Comparison of ENCODE assay signal across 15 cellular contexts in genomic region chr10:61609609-61610166, GRCh38. TPM values are rescaled to one million over a fixed set of nuclear protein-coding genes. Genes with fewer than 3 reads are reported as not detected.
DNase-seq lines count a peak whose midpoint lies in the region; ATAC-seq, FAIRE-seq and TF ChIP-seq lines count a peak whose summit lies in the region.
"Had no signal": no experiment of that assay in that cellular context is flagged by ENCODE, and none has a peak within 500 bp of the region (broad histone marks: within the 10 kb centered on the region; RNA-seq: fewer than 3 reads in every experiment).

No MANE protein-coding gene starts in this region.

- no peak overlapping the region for H3K4me2 ChIP-seq in astrocyte (ENCODE audit: low read length)

- ATAC-seq in pancreas: no peak
- ATAC-seq: CD8-positive, alpha-beta T cell; HCT116 had no signal

- intact Hi-C loops in pancreas (cut with DNase I): no loop called here

- H3K27ac Mint-ChIP-seq in astrocyte (ENCODE audit: unreplicated experiment) (no peak overlapping the region), osteocyte (ENCODE audit: unreplicated experiment) (peak overlapping the region; percentile 64)
- H3K27ac Mint-ChIP-seq: CD14-positive monocyte; CD8-positive, alpha-beta T cell had no signal

- H3K27me3 ChIP-seq in astrocyte (ENCODE audit: insufficient read depth, low read length): no peaks in the 10 kb centered on the region
- H3K27me3 ChIP-seq in pancreas: no peaks in the 10 kb centered on the region

- H3K9me3 ChIP-seq in astrocyte (ENCODE audit: insufficient read depth, low read depth, low read length): no peaks in the 10 kb centered on the region
- H3K9me3 ChIP-seq in pancreas: no peaks in the 10 kb centered on the region

- DNase-seq in D721Med (ENCODE audit: insufficient read length, low spot score) (no peak), astrocyte (ENCODE audit: low read depth) (no peak), fibroblast of peridontal ligament (ENCODE audit: extremely low read depth) (peak; percentile 85), osteocyte (ENCODE audit: extremely low spot score, unreplicated experiment) (no peak), pancreas (no peak), NCI-H1694 treated with DMSO at 0.1 percent for 48 hours (lab: John Stamatoyannopoulos, UW) (no peak), A172 (ENCODE audit: low spot score) (no peak)
- DNase-seq: CD8-positive, alpha-beta T cell; COR-L47; GF-D8; IMR-90 had no signal

- H3K9me3 Mint-ChIP-seq in astrocyte (ENCODE audit: unreplicated experiment) (no peaks in the 10 kb centered on the region), osteocyte (ENCODE audit: unreplicated experiment) (peaks cover 8% of the 10 kb centered on the region)
- H3K9me3 Mint-ChIP-seq: CD8-positive, alpha-beta T cell had no signal

- no peak overlapping the region for H3K4me3 Mint-ChIP-seq in astrocyte (ENCODE audit: unreplicated experiment)
- no peak overlapping the region for H3K4me3 Mint-ChIP-seq in osteocyte (ENCODE audit: unreplicated experiment)
- H3K4me3 Mint-ChIP-seq: CD14-positive monocyte; CD8-positive, alpha-beta T cell had no signal

- H3K4me1 ChIP-seq in astrocyte (ENCODE audit: insufficient read depth, low read length) (no peaks in the 10 kb centered on the region), pancreas (no peaks in the 10 kb centered on the region)

- H3K79me2 ChIP-seq in astrocyte (ENCODE audit: insufficient read depth, low read length): no peaks in the 10 kb centered on the region

- peak; percentile 6 for FAIRE-seq in D721Med (lab: Jason Lieb, UNC)
- peak; percentile 5 for FAIRE-seq in astrocyte (lab: Jason Lieb, UNC)
- FAIRE-seq in pancreas (lab: Jason Lieb, UNC): no peak
- FAIRE-seq: A204.1, GM19239 had no signal

- 55 to 67% methylated on average over 2 of the region's 2 CpGs for WGBS in pancreas, 2 donors

- H3K4me1 Mint-ChIP-seq in astrocyte (ENCODE audit: low read depth, unreplicated experiment): no peaks in the 10 kb centered on the region
- H3K4me1 Mint-ChIP-seq in osteocyte (ENCODE audit: unreplicated experiment): peaks cover 41% of the 10 kb centered on the region
- H3K4me1 Mint-ChIP-seq: CD14-positive monocyte had no signal

- H2AFZ ChIP-seq in astrocyte (ENCODE audit: low read depth, low read length): no peak overlapping the region

- TF ChIP-seq CTCF in D721Med (IDR thresholded peaks at IDR 0.05; ENCODE audit: insufficient read depth, missing control alignments) (no peak), astrocyte (IDR thresholded peaks at IDR 0.05; ENCODE audit: insufficient read depth, low read depth, low read length) (no peak), osteocyte (IDR thresholded peaks at IDR 0.05) (no peak), pancreas (IDR thresholded peaks at IDR 0.05) (no peak)

- no peak overlapping the region for H3K9ac ChIP-seq in astrocyte (ENCODE audit: low read length)

- H3K4me3 ChIP-seq in astrocyte (ENCODE audit: insufficient read depth, low read depth, low read length) (no peak overlapping the region), pancreas (no peak overlapping the region)

- H3K36me3 Mint-ChIP-seq in astrocyte (ENCODE audit: low read depth, unreplicated experiment) (no peaks in the 10 kb centered on the region), osteocyte (ENCODE audit: unreplicated experiment) (no peaks in the 10 kb centered on the region)
- H3K36me3 Mint-ChIP-seq: CD14-positive monocyte; CD8-positive, alpha-beta T cell had no signal

- H3K27ac ChIP-seq in astrocyte (ENCODE audit: low read depth, low read length) (no peak overlapping the region), pancreas (no peak overlapping the region)

- H4K20me1 ChIP-seq in astrocyte (ENCODE audit: insufficient read depth, low read length): no peaks in the 10 kb centered on the region

- H3K27me3 Mint-ChIP-seq in astrocyte (ENCODE audit: low read depth, unreplicated experiment) (no peaks in the 10 kb centered on the region), osteocyte (ENCODE audit: unreplicated experiment) (no peaks in the 10 kb centered on the region)

- H3K36me3 ChIP-seq in astrocyte (ENCODE audit: insufficient read depth, low read length) (no peaks in the 10 kb centered on the region), pancreas (no peaks in the 10 kb centered on the region)

RNA-seq across cellular contexts. Expression of gene CABCOCO1, which starts 53.0 kb away (rescaled TPM):
- total RNA-seq in astrocyte: 0.23 TPM in 1 of 2 replicates, not detected in the other
- 0.19 TPM in 1 of 2 replicates, not detected in the other for total RNA-seq in osteocyte
- under 1 TPM in 2 of 6 donors, not detected in 4; 0.19 to 0.40 TPM for total RNA-seq in pancreas
- polyA plus RNA-seq in pancreas: 1 to 10 TPM in 1 of 2 donors, under 1 TPM in 1; 0.23 to 2.7 TPM
- 0.33 and 1.1 TPM in 2 replicates for total RNA-seq in A172 (2014; rRNA removed; shearing (Covaris generic))
- total RNA-seq: CD8-positive, alpha-beta T cell had no signal
- polyA plus RNA-seq: CD14-positive monocyte had no signal
